ENCODE assay signal across 8 cellular contexts in genomic region chr15:65384895-65385867, GRCh38. TPM values are rescaled to one million over a fixed set of nuclear protein-coding genes. Genes with fewer than 3 reads are reported as not detected.
DNase-seq lines count a peak whose midpoint lies in the region; ATAC-seq and TF ChIP-seq lines count a peak whose summit lies in the region.

No MANE protein-coding gene starts in this region.

- peak; percentile 78 for TF ChIP-seq CTCF in fibroblast of mammary gland (conservative IDR thresholded peaks at IDR 0.05; ENCODE audit: control insufficient read depth, insufficient read depth, low read depth, low read length)

- H3K4me1 Mint-ChIP-seq in activated T-helper 2 cell treated with anti-CD3 and anti-CD28 coated beads, Interferon-gamma antibody, Interleukin-2, Interleukin-4, amounts not matched to agents 10 μg/mL and 5 μg/mL and 100 μg/mL, durations not matched to agents 14 hours and 24 hours and 36 hours (ENCODE audit: low read depth): peaks cover 4% of the 10 kb centered on the region
- peaks cover 8 to 21% (median 12%) of the 10 kb centered on the region in 4 donors for H3K4me1 Mint-ChIP-seq in naive thymus-derived CD8-positive, alpha-beta T cell
- peaks cover 14 to 18% of the 10 kb centered on the region in 2 donors for H3K4me1 Mint-ChIP-seq in stimulated activated naive B cell treated with anti-CD40 and anti-IgM and Interleukin-4, amounts not matched to agents 10 μg/mL and 1 μg/mL and 100 μg/mL, for 72 hours

- no peaks in the 10 kb centered on the region for H3K36me3 Mint-ChIP-seq in activated T-helper 2 cell treated with anti-CD3 and anti-CD28 coated beads, Interferon-gamma antibody, Interleukin-2, Interleukin-4, amounts not matched to agents 10 μg/mL and 5 μg/mL and 100 μg/mL, durations not matched to agents 14 hours and 24 hours and 36 hours (ENCODE audit: low read depth)
- H3K36me3 Mint-ChIP-seq in naive thymus-derived CD8-positive, alpha-beta T cell: no peaks in the 10 kb centered on the region
- H3K36me3 Mint-ChIP-seq in stimulated activated naive B cell treated with anti-CD40 and anti-IgM and Interleukin-4, amounts not matched to agents 10 μg/mL and 1 μg/mL and 100 μg/mL, for 72 hours: no peaks in the 10 kb centered on the region

- ATAC-seq in naive thymus-derived CD8-positive, alpha-beta T cell: peak; percentile 90
- ATAC-seq in stimulated activated naive B cell treated with anti-CD40 and anti-IgM and Interleukin-4, amounts not matched to agents 10 μg/mL and 1 μg/mL and 100 μg/mL, for 72 hours (replicated peaks): peak; percentile 90

- H3K9me3 Mint-ChIP-seq in activated T-helper 2 cell treated with anti-CD3 and anti-CD28 coated beads, Interferon-gamma antibody, Interleukin-2, Interleukin-4, amounts not matched to agents 10 μg/mL and 5 μg/mL and 100 μg/mL, durations not matched to agents 14 hours and 24 hours and 36 hours: no peaks in the 10 kb centered on the region
- no peaks in the 10 kb centered on the region for H3K9me3 Mint-ChIP-seq in naive thymus-derived CD8-positive, alpha-beta T cell
- H3K9me3 Mint-ChIP-seq in stimulated activated naive B cell treated with anti-CD40 and anti-IgM and Interleukin-4, amounts not matched to agents 10 μg/mL and 1 μg/mL and 100 μg/mL, for 72 hours: no peaks in the 10 kb centered on the region

- peak overlapping the region; percentile 85 for H3K4me3 Mint-ChIP-seq in activated T-helper 2 cell treated with anti-CD3 and anti-CD28 coated beads, Interferon-gamma antibody, Interleukin-2, Interleukin-4, amounts not matched to agents 10 μg/mL and 5 μg/mL and 100 μg/mL, durations not matched to agents 14 hours and 24 hours and 36 hours (ENCODE audit: low read depth)
- peak overlapping the region; percentile 83 to 94 (median 92) for H3K4me3 Mint-ChIP-seq in naive thymus-derived CD8-positive, alpha-beta T cell
- peak overlapping the region; percentile 93 for H3K4me3 Mint-ChIP-seq in stimulated activated naive B cell treated with anti-CD40 and anti-IgM and Interleukin-4, amounts not matched to agents 10 μg/mL and 1 μg/mL and 100 μg/mL, for 72 hours

- peak overlapping the region; percentile 85 for H3K27ac Mint-ChIP-seq in activated T-helper 2 cell treated with anti-CD3 and anti-CD28 coated beads, Interferon-gamma antibody, Interleukin-2, Interleukin-4, amounts not matched to agents 10 μg/mL and 5 μg/mL and 100 μg/mL, durations not matched to agents 14 hours and 24 hours and 36 hours
- peak overlapping the region in 8 of 10 donors; percentile 19 to 89 (median 66) for H3K27ac Mint-ChIP-seq in naive thymus-derived CD8-positive, alpha-beta T cell
- H3K27ac Mint-ChIP-seq in stimulated activated naive B cell treated with anti-CD40 and anti-IgM and Interleukin-4, amounts not matched to agents 10 μg/mL and 1 μg/mL and 100 μg/mL, for 72 hours: peak overlapping the region; percentile 77

- DNase-seq in AG08395 (ENCODE audit: low spot score) (peak; percentile 93), GM19238 (ENCODE audit: insufficient read length, low spot score) (peak; percentile 94), LoVo (ENCODE audit: low spot score) (peak; percentile 90), RPMI8226 (peak; percentile 96), fibroblast of mammary gland (ENCODE audit: low read depth) (peak; percentile 79)
- peak; percentile 75 for DNase-seq in activated T-helper 2 cell treated with anti-CD3 and anti-CD28 coated beads, Interferon-gamma antibody, Interleukin-2, Interleukin-4, amounts not matched to agents 10 μg/mL and 5 μg/mL and 100 μg/mL, durations not matched to agents 14 hours and 24 hours and 36 hours (ENCODE audit: low spot score)
- peak; percentile 65 to 90 (median 79) for DNase-seq in naive thymus-derived CD8-positive, alpha-beta T cell
- DNase-seq in stimulated activated naive B cell treated with anti-CD40 and anti-IgM and Interleukin-4, amounts not matched to agents 10 μg/mL and 1 μg/mL and 100 μg/mL, for 72 hours: peak; percentile 74

- POLR2A ChIA-PET in naive thymus-derived CD8-positive, alpha-beta T cell (lab: Charles Lee): interaction anchor here (0.9 to 1.9 kb wide), 2 partner anchors 66 to 81 kb away, joined by 4 to 7 read pairs; partner anchors contain the start of gene RNU5B-1

- no peak overlapping the region for H3K4me3 ChIP-seq in fibroblast of mammary gland (ENCODE audit: control insufficient read depth, low read depth, low read length)

- peaks cover 27% of the 10 kb centered on the region for H3K27me3 Mint-ChIP-seq in activated T-helper 2 cell treated with anti-CD3 and anti-CD28 coated beads, Interferon-gamma antibody, Interleukin-2, Interleukin-4, amounts not matched to agents 10 μg/mL and 5 μg/mL and 100 μg/mL, durations not matched to agents 14 hours and 24 hours and 36 hours (ENCODE audit: low read depth)
- H3K27me3 Mint-ChIP-seq in naive thymus-derived CD8-positive, alpha-beta T cell: peaks cover 6 to 30% (median 12%) of the 10 kb centered on the region in 5 donors
- peaks cover 21 to 31% of the 10 kb centered on the region in 2 donors for H3K27me3 Mint-ChIP-seq in stimulated activated naive B cell treated with anti-CD40 and anti-IgM and Interleukin-4, amounts not matched to agents 10 μg/mL and 1 μg/mL and 100 μg/mL, for 72 hours

- intact Hi-C loops in activated T-helper 2 cell treated with anti-CD3 and anti-CD28 coated beads, Interferon-gamma antibody, Interleukin-2, Interleukin-4, amounts not matched to agents 10 μg/mL and 5 μg/mL and 100 μg/mL, durations not matched to agents 14 hours and 24 hours and 36 hours (cut with micrococcal nuclease): loop anchor here (1.0 to 10.0 kb wide), 3 partner anchors 16 to 330 kb away; no protein-coding TSS in a partner anchor

RNA-seq across cellular contexts. Expression of gene IGDCC3, which starts 7.4 kb away (rescaled TPM):
- not detected in 2 replicates for total RNA-seq in activated T-helper 2 cell treated with anti-CD3 and anti-CD28 coated beads, Interferon-gamma antibody, Interleukin-2, Interleukin-4, amounts not matched to agents 10 μg/mL and 5 μg/mL and 100 μg/mL, durations not matched to agents 14 hours and 24 hours and 36 hours
- total RNA-seq in naive thymus-derived CD8-positive, alpha-beta T cell: not detected
- polyA plus RNA-seq in naive thymus-derived CD8-positive, alpha-beta T cell: not detected

RNA-seq across cellular contexts. Expression of gene IGDCC4, which starts 37.6 kb away (rescaled TPM):
- total RNA-seq in activated T-helper 2 cell treated with anti-CD3 and anti-CD28 coated beads, Interferon-gamma antibody, Interleukin-2, Interleukin-4, amounts not matched to agents 10 μg/mL and 5 μg/mL and 100 μg/mL, durations not matched to agents 14 hours and 24 hours and 36 hours: 0.18 and 0.39 TPM in 2 replicates
- under 1 TPM; 0.08 to 0.14 TPM for total RNA-seq in naive thymus-derived CD8-positive, alpha-beta T cell
- polyA plus RNA-seq in naive thymus-derived CD8-positive, alpha-beta T cell: under 1 TPM in 1 of 3 donors, not detected in 2; 0.12 TPM
